In genomic region chr6:168649209-168649608, GRCh38 we compare ENCODE assay signal across 1 cellular context.
TF ChIP-seq lines count a peak whose summit lies in the region.

No MANE protein-coding gene starts in this region.

TF ChIP-seq in HEK293, 187 proteins besides CTCF, POLR2A, EP300 and RAD21 (continued from another document):
- TF ChIP-seq, protein P1, sequence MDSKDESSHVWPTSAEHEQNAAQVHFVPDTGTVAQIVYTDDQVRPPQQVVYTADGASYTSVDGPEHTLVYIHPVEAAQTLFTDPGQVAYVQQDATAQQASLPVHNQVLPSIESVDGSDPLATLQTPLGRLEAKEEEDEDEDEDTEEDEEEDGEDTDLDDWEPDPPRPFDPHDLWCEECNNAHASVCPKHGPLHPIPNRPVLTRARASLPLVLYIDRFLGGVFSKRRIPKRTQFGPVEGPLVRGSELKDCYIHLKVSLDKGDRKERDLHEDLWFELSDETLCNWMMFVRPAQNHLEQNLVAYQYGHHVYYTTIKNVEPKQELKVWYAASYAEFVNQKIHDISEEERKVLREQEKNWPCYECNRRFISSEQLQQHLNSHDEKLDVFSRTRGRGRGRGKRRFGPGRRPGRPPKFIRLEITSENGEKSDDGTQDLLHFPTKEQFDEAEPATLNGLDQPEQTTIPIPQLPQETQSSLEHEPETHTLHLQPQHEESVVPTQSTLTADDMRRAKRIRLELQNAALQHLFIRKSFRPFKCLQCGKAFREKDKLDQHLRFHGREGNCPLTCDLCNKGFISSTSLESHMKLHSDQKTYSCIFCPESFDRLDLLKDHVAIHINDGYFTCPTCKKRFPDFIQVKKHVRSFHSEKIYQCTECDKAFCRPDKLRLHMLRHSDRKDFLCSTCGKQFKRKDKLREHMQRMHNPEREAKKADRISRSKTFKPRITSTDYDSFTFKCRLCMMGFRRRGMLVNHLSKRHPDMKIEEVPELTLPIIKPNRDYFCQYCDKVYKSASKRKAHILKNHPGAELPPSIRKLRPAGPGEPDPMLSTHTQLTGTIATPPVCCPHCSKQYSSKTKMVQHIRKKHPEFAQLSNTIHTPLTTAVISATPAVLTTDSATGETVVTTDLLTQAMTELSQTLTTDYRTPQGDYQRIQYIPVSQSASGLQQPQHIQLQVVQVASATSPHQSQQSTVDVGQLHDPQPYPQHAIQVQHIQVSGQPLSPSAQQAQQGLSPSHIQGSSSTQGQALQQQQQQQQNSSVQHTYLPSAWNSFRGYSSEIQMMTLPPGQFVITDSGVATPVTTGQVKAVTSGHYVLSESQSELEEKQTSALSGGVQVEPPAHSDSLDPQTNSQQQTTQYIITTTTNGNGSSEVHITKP (tag by site-specific recombination; IDR thresholded peaks at IDR 0.05), result no peak
